Comparison of ENCODE assay signal across 24 cellular contexts in the genomic region with DNA sequence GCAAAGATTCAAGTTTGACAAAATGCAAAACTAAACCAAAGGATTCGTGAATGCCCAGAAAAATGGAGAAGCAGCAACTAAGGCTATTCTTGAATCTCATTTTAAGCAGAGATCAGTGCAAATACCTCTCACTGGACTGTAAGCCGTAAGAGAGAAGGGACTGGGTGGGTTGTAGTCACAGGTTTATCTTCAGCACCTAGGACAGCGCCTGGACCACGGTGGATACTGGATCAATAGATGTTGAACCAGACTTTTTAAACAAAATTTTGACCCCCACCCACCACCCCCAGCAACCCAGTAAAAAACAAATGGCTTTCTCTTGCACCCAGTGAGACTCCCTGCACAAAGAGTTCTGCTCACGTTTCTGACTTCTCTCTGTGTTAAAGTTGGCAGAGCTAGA.
DNase-seq lines count a peak whose midpoint lies in the region; ATAC-seq and TF ChIP-seq lines count a peak whose summit lies in the region.
"Had no signal": no experiment of that assay in that cellular context is flagged by ENCODE, and none has a peak within 500 bp of the region (broad histone marks: within the 10 kb centered on the region; RNA-seq: fewer than 3 reads in every experiment).

No MANE protein-coding gene starts in this region.

- peak; percentile 47 for DNase-seq in activated CD8-positive, alpha-beta memory T cell treated with anti-CD3 and anti-CD28 coated beads for 24 hours
- no peak for DNase-seq in activated CD8-positive, alpha-beta memory T cell treated with anti-CD3 and anti-CD28 coated beads, Interleukin-2, amount 10 ng/mL, durations not matched to agents 7 days and 5 days
- DNase-seq in Karpas-422 (peak; percentile 46), ecto neural progenitor cell (ENCODE audit: low spot score) (peak; percentile 58), progenitor cell of endocrine pancreas (ENCODE audit: low spot score, unreplicated experiment) (peak; percentile 40), Right ventricle myocardium superior (no peak)
- DNase-seq in stimulated activated effector memory CD8-positive, alpha-beta T cell treated with anti-CD3 and anti-CD28 coated beads, Interleukin-12 subunit alpha, Interleukin-12 subunit beta, amount 100 ng/mL, for 72 hours (ENCODE audit: low spot score in 2 of 2) = no peak
- DNase-seq: ACHN, amniotic stem cell, EL, heart right ventricle, HFFc6, NCI-H1694 treated with DMSO at 0.1 percent for 48 hours, NCI-H2227 treated with DMSO at 0.1 percent for 48 hours, NCI-H748 treated with DMSO at 0.1 percent for 48 hours, occipital lobe, PC-3, substantia nigra had no signal

- no peaks in the 10 kb centered on the region for H3K4me1 ChIP-seq in Karpas-422 (ENCODE audit: low read length)
- H3K4me1 ChIP-seq: heart right ventricle had no signal

- intact Hi-C loops in Right ventricle myocardium superior (cut with DNase I) = no loop called here

- no peak overlapping the region for H3K27ac ChIP-seq in Karpas-422 (ENCODE audit: low read length)
- H3K27ac ChIP-seq: BLaER1 treated with 17β-estradiol and CSF1 and Interleukin-3, amounts not matched to agents 10 nM and 100 nM; heart right ventricle had no signal

- H3K9me3 Mint-ChIP-seq in activated CD8-positive, alpha-beta memory T cell treated with anti-CD3 and anti-CD28 coated beads, Interleukin-2, amount 10 ng/mL, durations not matched to agents 7 days and 5 days (ENCODE audit: low read depth) = no peaks in the 10 kb centered on the region
- no peaks in the 10 kb centered on the region for H3K9me3 Mint-ChIP-seq in progenitor cell of endocrine pancreas (ENCODE audit: low read depth)
- H3K9me3 Mint-ChIP-seq in stimulated activated effector memory CD8-positive, alpha-beta T cell treated with anti-CD3 and anti-CD28 coated beads, Interleukin-12 subunit alpha, Interleukin-12 subunit beta, amount 100 ng/mL, for 72 hours = no peaks in the 10 kb centered on the region

- H3K4me3 Mint-ChIP-seq in activated CD8-positive, alpha-beta memory T cell treated with anti-CD3 and anti-CD28 coated beads, Interleukin-2, amount 10 ng/mL, durations not matched to agents 7 days and 5 days = no peak overlapping the region
- no peak overlapping the region for H3K4me3 Mint-ChIP-seq in progenitor cell of endocrine pancreas (ENCODE audit: low read depth)
- no peak overlapping the region for H3K4me3 Mint-ChIP-seq in stimulated activated effector memory CD8-positive, alpha-beta T cell treated with anti-CD3 and anti-CD28 coated beads, Interleukin-12 subunit alpha, Interleukin-12 subunit beta, amount 100 ng/mL, for 72 hours
- H3K4me3 Mint-ChIP-seq: HFFc6; IgD-negative memory B cell; T-helper 2 cell treated with Interferon-gamma antibody and Interleukin-4, amounts not matched to agents 5 μg/mL and 100 μg/mL, for 36 hours; WTC11 had no signal

- H2AFZ ChIP-seq in Karpas-422 (ENCODE audit: low read length) = no peak overlapping the region

- CTCF ChIA-PET in activated CD8-positive, alpha-beta memory T cell treated with anti-CD3 and anti-CD28 coated beads, Interleukin-2, amount 10 ng/mL, durations not matched to agents 7 days and 5 days (lab: Charles Lee) = no interaction called here

- H3K9me3 ChIP-seq in Karpas-422 (ENCODE audit: low read length) = no peaks in the 10 kb centered on the region

- H3K27ac Mint-ChIP-seq in activated CD8-positive, alpha-beta memory T cell treated with anti-CD3 and anti-CD28 coated beads, Interleukin-2, amount 10 ng/mL, durations not matched to agents 7 days and 5 days = no peak overlapping the region
- no peak overlapping the region for H3K27ac Mint-ChIP-seq in progenitor cell of endocrine pancreas
- no peak overlapping the region for H3K27ac Mint-ChIP-seq in stimulated activated effector memory CD8-positive, alpha-beta T cell treated with anti-CD3 and anti-CD28 coated beads, Interleukin-12 subunit alpha, Interleukin-12 subunit beta, amount 100 ng/mL, for 72 hours
- H3K27ac Mint-ChIP-seq: HFFc6; IgD-negative memory B cell; T-helper 2 cell treated with Interferon-gamma antibody and Interleukin-4, amounts not matched to agents 5 μg/mL and 100 μg/mL, for 36 hours; WTC11 had no signal

- H3K4me2 ChIP-seq in Karpas-422 (ENCODE audit: low read depth, low read length, poor library complexity, severe bottlenecking) = no peak overlapping the region
- H3K4me2 ChIP-seq: BLaER1 treated with 17β-estradiol and CSF1 and Interleukin-3, amounts not matched to agents 10 nM and 100 nM had no signal

- no peak overlapping the region for H3K9ac ChIP-seq in Karpas-422 (ENCODE audit: low read length)
- H3K9ac ChIP-seq: BLaER1 treated with 17β-estradiol and CSF1 and Interleukin-3, amounts not matched to agents 10 nM and 100 nM had no signal

- no peaks in the 10 kb centered on the region for H4K20me1 ChIP-seq in Karpas-422 (ENCODE audit: insufficient read depth, low read depth, low read length)
- H4K20me1 ChIP-seq: BLaER1 treated with 17β-estradiol and CSF1 and Interleukin-3, amounts not matched to agents 10 nM and 100 nM had no signal

- no peak for TF ChIP-seq CTCF in progenitor cell of endocrine pancreas (IDR thresholded peaks at IDR 0.05; ENCODE audit: unreplicated experiment)

- H3K36me3 Mint-ChIP-seq in activated CD8-positive, alpha-beta memory T cell treated with anti-CD3 and anti-CD28 coated beads, Interleukin-2, amount 10 ng/mL, durations not matched to agents 7 days and 5 days = no peaks in the 10 kb centered on the region
- H3K36me3 Mint-ChIP-seq in progenitor cell of endocrine pancreas (ENCODE audit: insufficient read depth) = no peaks in the 10 kb centered on the region
- no peaks in the 10 kb centered on the region for H3K36me3 Mint-ChIP-seq in stimulated activated effector memory CD8-positive, alpha-beta T cell treated with anti-CD3 and anti-CD28 coated beads, Interleukin-12 subunit alpha, Interleukin-12 subunit beta, amount 100 ng/mL, for 72 hours
- H3K36me3 Mint-ChIP-seq: IgD-negative memory B cell had no signal

- no peak for ATAC-seq in activated CD8-positive, alpha-beta memory T cell treated with anti-CD3 and anti-CD28 coated beads, Interleukin-2, amount 10 ng/mL, durations not matched to agents 7 days and 5 days
- ATAC-seq in Right ventricle myocardium superior (ENCODE audit: poor library complexity) (no peak), GM21717 (IDR thresholded peaks at IDR 0.05; ENCODE audit: unreplicated experiment) (no peak)
- ATAC-seq in stimulated activated effector memory CD8-positive, alpha-beta T cell treated with anti-CD3 and anti-CD28 coated beads, Interleukin-12 subunit alpha, Interleukin-12 subunit beta, amount 100 ng/mL, for 72 hours = no peak
- ATAC-seq: heart right ventricle, PC-3, WTC11 had no signal

- H3K27me3 Mint-ChIP-seq in activated CD8-positive, alpha-beta memory T cell treated with anti-CD3 and anti-CD28 coated beads, Interleukin-2, amount 10 ng/mL, durations not matched to agents 7 days and 5 days = peaks cover 2% of the 10 kb centered on the region
- no peaks in the 10 kb centered on the region for H3K27me3 Mint-ChIP-seq in progenitor cell of endocrine pancreas

- H3K4me3 ChIP-seq in Karpas-422 (ENCODE audit: low read length) = no peak overlapping the region
- H3K4me3 ChIP-seq: BLaER1 treated with 17β-estradiol and CSF1 and Interleukin-3, amounts not matched to agents 10 nM and 100 nM; heart right ventricle; lung had no signal

- H3K36me3 ChIP-seq in Karpas-422 (ENCODE audit: insufficient read depth, low read length) = no peaks in the 10 kb centered on the region
- H3K36me3 ChIP-seq: BLaER1 treated with 17β-estradiol and CSF1 and Interleukin-3, amounts not matched to agents 10 nM and 100 nM; heart right ventricle had no signal

- H3K27me3 ChIP-seq in Karpas-422 (ENCODE audit: low read length) = no peaks in the 10 kb centered on the region
- H3K27me3 ChIP-seq: BLaER1 treated with 17β-estradiol and CSF1 and Interleukin-3, amounts not matched to agents 10 nM and 100 nM had no signal

- H3K4me1 Mint-ChIP-seq in activated CD8-positive, alpha-beta memory T cell treated with anti-CD3 and anti-CD28 coated beads, Interleukin-2, amount 10 ng/mL, durations not matched to agents 7 days and 5 days = no peaks in the 10 kb centered on the region
- H3K4me1 Mint-ChIP-seq in progenitor cell of endocrine pancreas (ENCODE audit: low read depth) = no peaks in the 10 kb centered on the region
- no peaks in the 10 kb centered on the region for H3K4me1 Mint-ChIP-seq in stimulated activated effector memory CD8-positive, alpha-beta T cell treated with anti-CD3 and anti-CD28 coated beads, Interleukin-12 subunit alpha, Interleukin-12 subunit beta, amount 100 ng/mL, for 72 hours
- H3K4me1 Mint-ChIP-seq: IgD-negative memory B cell, WTC11 had no signal

- no peaks in the 10 kb centered on the region for H3K79me2 ChIP-seq in Karpas-422 (ENCODE audit: low read length)

- no peaks in the 10 kb centered on the region for H3K9me2 ChIP-seq in Karpas-422 (replicated peaks; ENCODE audit: insufficient read depth, low read length)

Comparison
In these comparisons a context has a peak if more than half of its experiments do, and no peak if none do; other contexts are left out.
1. DNase-seq: peak in activated CD8-positive, alpha-beta memory T cell treated with anti-CD3 and anti-CD28 coated beads for 24 hours (single experiment), Karpas-422 (single experiment), ecto neural progenitor cell (single experiment) and progenitor cell of endocrine pancreas (single experiment); none in activated CD8-positive, alpha-beta memory T cell treated with anti-CD3 and anti-CD28 coated beads, Interleukin-2, amount 10 ng/mL, durations not matched to agents 7 days and 5 days (single experiment), Right ventricle myocardium superior (single experiment) and stimulated activated effector memory CD8-positive, alpha-beta T cell treated with anti-CD3 and anti-CD28 coated beads, Interleukin-12 subunit alpha, Interleukin-12 subunit beta, amount 100 ng/mL, for 72 hours (0 of 2).